In the genomic region with DNA sequence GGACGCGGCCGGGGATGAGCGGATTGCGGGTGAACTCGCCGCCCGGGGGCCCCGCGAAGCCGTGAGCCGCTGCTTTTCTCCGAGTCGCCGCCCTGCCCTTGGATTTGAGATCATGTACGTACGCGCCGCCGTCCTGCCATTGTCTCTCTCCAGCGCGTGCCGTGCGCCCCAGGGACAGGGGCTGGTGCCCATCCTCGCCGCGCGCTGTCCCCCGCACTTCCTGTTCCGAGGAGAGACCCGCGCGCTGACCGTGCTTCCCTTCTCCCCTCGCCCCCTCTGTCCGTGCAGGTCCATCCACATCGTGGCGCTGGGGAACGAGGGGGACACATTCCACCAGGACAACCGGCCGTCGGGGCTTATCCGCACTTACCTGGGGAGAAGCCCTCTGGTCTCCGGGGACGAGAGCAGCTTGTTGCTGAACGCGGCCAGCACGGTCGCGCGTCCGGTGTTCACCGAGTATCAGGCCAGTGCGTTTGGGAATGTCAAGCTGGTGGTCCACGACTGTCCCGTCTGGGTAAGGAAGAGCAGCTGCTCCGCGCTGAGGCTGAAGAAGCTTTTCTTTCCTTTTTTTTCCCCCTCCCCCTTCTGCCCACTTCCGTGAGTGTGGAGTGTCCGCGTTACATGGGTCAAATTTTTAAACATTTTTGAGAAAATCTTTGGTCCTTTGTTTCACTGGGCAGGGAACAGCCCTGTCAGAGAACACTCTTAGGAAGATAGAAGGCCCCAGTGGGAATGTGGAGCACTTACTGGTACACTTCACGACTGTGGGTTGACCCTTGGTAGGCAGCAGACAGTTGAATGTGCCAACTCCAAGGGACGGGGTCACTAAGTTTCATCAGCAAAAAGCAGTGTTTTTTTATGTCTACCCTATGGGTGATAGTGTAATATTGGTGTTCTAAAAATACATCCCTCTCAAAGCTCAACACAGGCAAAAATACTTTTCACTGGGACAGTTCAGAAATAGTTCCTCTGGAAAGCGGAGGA, we compare ENCODE assay signal across 1 cellular context.
TF ChIP-seq lines count a peak whose summit lies in the region.

No MANE protein-coding gene starts in this region.

TF ChIP-seq in HepG2, 621 proteins besides CTCF, POLR2A, EP300 and RAD21 (continued from another document and continues in another):
- peak; percentile 99 for TF ChIP-seq ZNF800 (CRISPR knock-in tag; IDR thresholded peaks at IDR 0.05)
- TF ChIP-seq RBFOX2 (IDR thresholded peaks at IDR 0.05; ENCODE audit: low read depth, low read length) = peak; percentile 71; the same call in 1 of the 2 replicates
- TF ChIP-seq ZNF138 (CRISPR knock-in tag; IDR thresholded peaks at IDR 0.05; ENCODE audit: low read depth) = peak; percentile 87
- TF ChIP-seq ZNF549 (CRISPR knock-in tag; IDR thresholded peaks at IDR 0.05) = no peak
- no peak for TF ChIP-seq RAD51 (IDR thresholded peaks at IDR 0.05; ENCODE audit: borderline replicate concordance)
- TF ChIP-seq AHDC1 (CRISPR knock-in tag; IDR thresholded peaks at IDR 0.05; ENCODE audit: borderline replicate concordance) = no peak
- TF ChIP-seq, protein P1, sequence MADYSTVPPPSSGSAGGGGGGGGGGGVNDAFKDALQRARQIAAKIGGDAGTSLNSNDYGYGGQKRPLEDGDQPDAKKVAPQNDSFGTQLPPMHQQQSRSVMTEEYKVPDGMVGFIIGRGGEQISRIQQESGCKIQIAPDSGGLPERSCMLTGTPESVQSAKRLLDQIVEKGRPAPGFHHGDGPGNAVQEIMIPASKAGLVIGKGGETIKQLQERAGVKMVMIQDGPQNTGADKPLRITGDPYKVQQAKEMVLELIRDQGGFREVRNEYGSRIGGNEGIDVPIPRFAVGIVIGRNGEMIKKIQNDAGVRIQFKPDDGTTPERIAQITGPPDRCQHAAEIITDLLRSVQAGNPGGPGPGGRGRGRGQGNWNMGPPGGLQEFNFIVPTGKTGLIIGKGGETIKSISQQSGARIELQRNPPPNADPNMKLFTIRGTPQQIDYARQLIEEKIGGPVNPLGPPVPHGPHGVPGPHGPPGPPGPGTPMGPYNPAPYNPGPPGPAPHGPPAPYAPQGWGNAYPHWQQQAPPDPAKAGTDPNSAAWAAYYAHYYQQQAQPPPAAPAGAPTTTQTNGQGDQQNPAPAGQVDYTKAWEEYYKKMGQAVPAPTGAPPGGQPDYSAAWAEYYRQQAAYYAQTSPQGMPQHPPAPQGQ (CRISPR knock-in tag; IDR thresholded peaks at IDR 0.05; ENCODE audit: borderline replicate concordance) = no peak
- TF ChIP-seq ZNF83 (CRISPR knock-in tag; IDR thresholded peaks at IDR 0.05; ENCODE audit: borderline replicate concordance) = no peak
- TF ChIP-seq ZNF781 (CRISPR knock-in tag; IDR thresholded peaks at IDR 0.05; ENCODE audit: borderline replicate concordance, not compliant biosample characterization) = peak; percentile 50
- TF ChIP-seq POLR2G (IDR thresholded peaks at IDR 0.05; ENCODE audit: low read depth, low read length) = no peak; the same call in 1 of the 2 replicates
- TF ChIP-seq SALL2 (CRISPR knock-in tag; IDR thresholded peaks at IDR 0.05) = no peak
- no peak for TF ChIP-seq MED13 (CRISPR knock-in tag; IDR thresholded peaks at IDR 0.05)
- no peak for TF ChIP-seq ZNF180 (CRISPR knock-in tag; IDR thresholded peaks at IDR 0.05; ENCODE audit: borderline replicate concordance, low read depth)
- TF ChIP-seq ZNF547 (CRISPR knock-in tag; IDR thresholded peaks at IDR 0.05) = 0 out of 2 replicates have a peak, but pooled peaks have one; percentile 43
- TF ChIP-seq, protein P2, sequence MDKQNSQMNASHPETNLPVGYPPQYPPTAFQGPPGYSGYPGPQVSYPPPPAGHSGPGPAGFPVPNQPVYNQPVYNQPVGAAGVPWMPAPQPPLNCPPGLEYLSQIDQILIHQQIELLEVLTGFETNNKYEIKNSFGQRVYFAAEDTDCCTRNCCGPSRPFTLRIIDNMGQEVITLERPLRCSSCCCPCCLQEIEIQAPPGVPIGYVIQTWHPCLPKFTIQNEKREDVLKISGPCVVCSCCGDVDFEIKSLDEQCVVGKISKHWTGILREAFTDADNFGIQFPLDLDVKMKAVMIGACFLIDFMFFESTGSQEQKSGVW (CRISPR knock-in tag; IDR thresholded peaks at IDR 0.05; ENCODE audit: borderline replicate concordance) = no peak
- no peak for TF ChIP-seq SMARCE1 (IDR thresholded peaks at IDR 0.05; ENCODE audit: borderline replicate concordance)
- TF ChIP-seq ZBTB21 (CRISPR knock-in tag; IDR thresholded peaks at IDR 0.05) = no peak
- TF ChIP-seq POLR2AphosphoS5 (IDR thresholded peaks at IDR 0.05; ENCODE audit: low read depth, low read length) = no peak
- no peak for TF ChIP-seq CENPX (CRISPR knock-in tag; IDR thresholded peaks at IDR 0.05)
- TF ChIP-seq, protein P3, sequence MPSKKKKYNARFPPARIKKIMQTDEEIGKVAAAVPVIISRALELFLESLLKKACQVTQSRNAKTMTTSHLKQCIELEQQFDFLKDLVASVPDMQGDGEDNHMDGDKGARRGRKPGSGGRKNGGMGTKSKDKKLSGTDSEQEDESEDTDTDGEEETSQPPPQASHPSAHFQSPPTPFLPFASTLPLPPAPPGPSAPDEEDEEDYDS (CRISPR knock-in tag; IDR thresholded peaks at IDR 0.05) = 0 out of 2 replicates have a peak, but pooled peaks have one; percentile 20
- no peak for TF ChIP-seq ATF7 (IDR thresholded peaks at IDR 0.05)
- TF ChIP-seq ATF7 (CRISPR knock-in tag; IDR thresholded peaks at IDR 0.05) = no peak
- TF ChIP-seq MXD1 (CRISPR knock-in tag; IDR thresholded peaks at IDR 0.05) = peak; percentile 22; the same call in 1 of the 2 replicates
- TF ChIP-seq KIAA2018 (CRISPR knock-in tag; IDR thresholded peaks at IDR 0.05; ENCODE audit: borderline replicate concordance) = no peak
- TF ChIP-seq CAMTA2 (CRISPR knock-in tag; IDR thresholded peaks at IDR 0.05; ENCODE audit: borderline replicate concordance) = no peak
- TF ChIP-seq, protein P4, sequence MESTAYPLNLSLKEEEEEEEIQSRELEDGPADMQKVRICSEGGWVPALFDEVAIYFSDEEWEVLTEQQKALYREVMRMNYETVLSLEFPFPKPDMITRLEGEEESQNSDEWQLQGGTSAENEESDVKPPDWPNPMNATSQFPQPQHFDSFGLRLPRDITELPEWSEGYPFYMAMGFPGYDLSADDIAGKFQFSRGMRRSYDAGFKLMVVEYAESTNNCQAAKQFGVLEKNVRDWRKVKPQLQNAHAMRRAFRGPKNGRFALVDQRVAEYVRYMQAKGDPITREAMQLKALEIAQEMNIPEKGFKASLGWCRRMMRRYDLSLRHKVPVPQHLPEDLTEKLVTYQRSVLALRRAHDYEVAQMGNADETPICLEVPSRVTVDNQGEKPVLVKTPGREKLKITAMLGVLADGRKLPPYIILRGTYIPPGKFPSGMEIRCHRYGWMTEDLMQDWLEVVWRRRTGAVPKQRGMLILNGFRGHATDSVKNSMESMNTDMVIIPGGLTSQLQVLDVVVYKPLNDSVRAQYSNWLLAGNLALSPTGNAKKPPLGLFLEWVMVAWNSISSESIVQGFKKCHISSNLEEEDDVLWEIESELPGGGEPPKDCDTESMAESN (CRISPR knock-in tag; conservative IDR thresholded peaks at IDR 0.05) = 0 out of 2 replicates have a peak, but pooled peaks have one; percentile 30
- TF ChIP-seq PPARG (CRISPR knock-in tag; conservative IDR thresholded peaks at IDR 0.05) = no peak
- TF ChIP-seq HHEX (CRISPR knock-in tag; IDR thresholded peaks at IDR 0.05) = no peak
- no peak for TF ChIP-seq CHD2 (IDR thresholded peaks at IDR 0.05; ENCODE audit: low read depth, low read length)
- no peak for TF ChIP-seq ZNF850 (CRISPR knock-in tag; conservative IDR thresholded peaks at IDR 0.05)
- TF ChIP-seq SSRP1 (CRISPR knock-in tag; IDR thresholded peaks at IDR 0.05) = no peak
